Comparison of ENCODE assay signal across 2 cellular contexts in genomic region chr14:75088566-75089373, GRCh38.
TF ChIP-seq lines count a peak whose summit lies in the region.

No MANE protein-coding gene starts in this region.

TF ChIP-seq in A549, 52 proteins besides CTCF, POLR2A, EP300 and RAD21:
- TF ChIP-seq SMC3 (IDR thresholded peaks at IDR 0.05) (peak; percentile 65), HEYL (CRISPR knock-in tag; IDR thresholded peaks at IDR 0.05) (no peak)

TF ChIP-seq in endothelial cell of umbilical vein, 7 proteins besides CTCF, POLR2A, EP300 and RAD21:
- TF ChIP-seq JUN (IDR thresholded peaks at IDR 0.05; ENCODE audit: borderline replicate concordance, insufficient read depth, insufficient read length, low read depth) = no peak
- TF ChIP-seq MAX (IDR thresholded peaks at IDR 0.05; ENCODE audit: insufficient read depth, insufficient read length) = no peak
- TF ChIP-seq EZH2 (IDR thresholded peaks at IDR 0.05; ENCODE audit: borderline replicate concordance, low read depth, low read length, severe bottlenecking) = no peak
- TF ChIP-seq FOS (IDR thresholded peaks at IDR 0.05; ENCODE audit: borderline replicate concordance, insufficient read depth, low read length) = no peak
- no peak for TF ChIP-seq GATA2 (IDR thresholded peaks at IDR 0.05; ENCODE audit: insufficient read depth, insufficient read length, low read depth, low read length)
TF ChIP-seq in endothelial cell of umbilical vein: peak in this region for 0.
